Comparison of ENCODE assay signal across 1 cellular context in genomic region chr5:54312499-54312898, GRCh38.
TF ChIP-seq lines count a peak whose summit lies in the region.

No MANE protein-coding gene starts in this region.

TF ChIP-seq in K562, 482 proteins besides CTCF, POLR2A, EP300 and RAD21 (continues in another document):
- TF ChIP-seq ADNP (tag; IDR thresholded peaks at IDR 0.05) (no peak), ZBTB9 (CRISPR knock-in tag; IDR thresholded peaks at IDR 0.05) (no peak), FOXJ2 (tag; IDR thresholded peaks at IDR 0.05) (no peak), TCF3 (CRISPR knock-in tag; IDR thresholded peaks at IDR 0.05) (peak; percentile 50), ZNF518B (CRISPR knock-in tag; IDR thresholded peaks at IDR 0.05) (no peak), OTX1 (CRISPR knock-in tag; IDR thresholded peaks at IDR 0.05) (no peak), PML (IDR thresholded peaks at IDR 0.05; ENCODE audit: low read length) (no peak), POLR2G (IDR thresholded peaks at IDR 0.05; ENCODE audit: low read depth, low read length) (no peak), CHD2 (IDR thresholded peaks at IDR 0.05; ENCODE audit: low read depth, low read length) (no peak), PCBP2 (IDR thresholded peaks at IDR 0.05; ENCODE audit: low read depth, low read length, poor library complexity, severe bottlenecking) (no peak), ZNF507 (tag; conservative IDR thresholded peaks at IDR 0.05) (no peak), SFPQ (IDR thresholded peaks at IDR 0.05; ENCODE audit: low read depth, low read length) (no peak), LCOR (CRISPR knock-in tag; IDR thresholded peaks at IDR 0.05) (no peak), ZNF12 (CRISPR knock-in tag; IDR thresholded peaks at IDR 0.05) (no peak), ZNF609 (CRISPR knock-in tag; IDR thresholded peaks at IDR 0.05; ENCODE audit: borderline replicate concordance) (no peak), NCOR1 (IDR thresholded peaks at IDR 0.05) (peak; percentile 58; the same call in 1 of the 2 replicates), ZNF436 (CRISPR knock-in tag; IDR thresholded peaks at IDR 0.05) (no peak), SOX6 (IDR thresholded peaks at IDR 0.05) (peak; percentile 78), ATF4 (CRISPR knock-in tag; IDR thresholded peaks at IDR 0.05) (no peak), MCM3 (IDR thresholded peaks at IDR 0.05) (no peak), CHD1 (IDR thresholded peaks at IDR 0.05; ENCODE audit: low read length) (no peak), C11orf30 (IDR thresholded peaks at IDR 0.05; ENCODE audit: low read depth) (peak; percentile 26; the same call in 1 of the 2 replicates), FOXO4 (CRISPR knock-in tag; IDR thresholded peaks at IDR 0.05) (no peak), RAD51 (IDR thresholded peaks at IDR 0.05; ENCODE audit: borderline replicate concordance, low read depth) (no peak), HINFP (tag; conservative IDR thresholded peaks at IDR 0.05; ENCODE audit: low read depth) (no peak), CHCHD3 (CRISPR knock-in tag; IDR thresholded peaks at IDR 0.05) (no peak), GABPB1 (CRISPR knock-in tag; IDR thresholded peaks at IDR 0.05) (no peak), ZSCAN32 (CRISPR knock-in tag; IDR thresholded peaks at IDR 0.05) (no peak), KLF16 (IDR thresholded peaks at IDR 0.05) (no peak), STAT5B (CRISPR knock-in tag; IDR thresholded peaks at IDR 0.05) (no peak), MLLT1 (IDR thresholded peaks at IDR 0.05) (no peak), SMAD4 (CRISPR knock-in tag; conservative IDR thresholded peaks at IDR 0.05) (no peak), ARID1B (IDR thresholded peaks at IDR 0.05) (peak; percentile 16; the same call in 1 of the 2 replicates), SREBF1 (IDR thresholded peaks at IDR 0.05; ENCODE audit: borderline replicate concordance, low read depth, low read length) (no peak), POLR3A (IDR thresholded peaks at IDR 0.05; ENCODE audit: borderline replicate concordance, extremely low read depth, insufficient read depth, insufficient read length) (no peak), KLF6 (CRISPR knock-in tag; IDR thresholded peaks at IDR 0.05; ENCODE audit: borderline replicate concordance) (no peak), TRIM28 (IDR thresholded peaks at IDR 0.05) (no peak), ATF1 (CRISPR knock-in tag; IDR thresholded peaks at IDR 0.05) (no peak), ATF1 (tag; IDR thresholded peaks at IDR 0.05) (no peak), POLR2H (tag; IDR thresholded peaks at IDR 0.05; ENCODE audit: low read depth) (no peak), CBFA2T2 (conservative IDR thresholded peaks at IDR 0.05) (peak; percentile 49), DNMT1 (IDR thresholded peaks at IDR 0.05) (no peak), SUPT5H (IDR thresholded peaks at IDR 0.05) (no peak), DLX4 (CRISPR knock-in tag; IDR thresholded peaks at IDR 0.05) (no peak), WHSC1 (IDR thresholded peaks at IDR 0.05; ENCODE audit: low read length) (no peak), ZFX (CRISPR knock-in tag; IDR thresholded peaks at IDR 0.05) (peak; percentile 37), ZBTB2 (IDR thresholded peaks at IDR 0.05) (no peak), CEBPB (tag; IDR thresholded peaks at IDR 0.05) (no peak), RBFOX2 (IDR thresholded peaks at IDR 0.05; ENCODE audit: low read depth, low read length) (no peak)
